ENCODE assay signal across 8 cellular contexts in the genomic region with DNA sequence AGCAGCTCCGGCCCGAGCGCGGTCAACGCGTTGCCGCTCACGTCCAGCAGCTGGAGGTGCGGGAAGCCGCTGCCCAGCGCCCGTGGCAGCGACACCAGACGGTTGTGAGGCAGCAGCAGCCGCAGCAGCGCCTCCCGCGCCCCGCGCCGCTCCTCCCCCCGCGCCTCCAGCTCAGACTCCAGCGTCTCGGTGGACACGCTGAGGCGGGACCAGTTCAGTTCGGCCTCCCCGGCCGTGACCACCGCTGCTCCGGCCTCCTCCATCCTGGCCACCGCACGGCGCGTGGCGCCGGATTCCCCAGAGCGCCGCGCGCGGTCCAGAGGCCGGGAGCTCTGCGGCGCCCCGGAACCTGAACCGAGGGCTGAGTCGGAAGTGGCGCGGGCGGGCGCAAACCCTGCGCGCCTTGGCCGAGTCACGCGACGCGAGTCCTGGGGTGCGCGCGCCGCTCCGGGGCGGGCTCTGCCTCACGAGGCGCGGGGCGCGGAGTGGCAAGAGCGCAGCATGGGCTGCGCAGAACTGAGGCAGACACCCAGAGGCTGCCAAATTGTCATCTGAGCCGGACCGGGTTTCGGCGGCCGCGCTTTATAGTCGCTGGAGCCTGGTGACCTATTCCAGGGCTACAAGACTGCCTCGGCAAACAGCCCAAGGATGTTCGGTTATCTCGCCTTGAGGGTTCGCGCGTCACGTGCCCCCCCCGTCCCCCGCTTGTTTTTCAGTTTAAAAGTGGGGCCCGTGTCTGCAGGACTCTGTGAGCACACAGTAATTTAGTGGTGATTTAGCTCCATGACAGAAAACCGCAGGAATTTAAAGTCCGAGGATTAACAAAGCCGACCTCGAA. TPM values are rescaled to one million over a fixed set of nuclear protein-coding genes. Genes with fewer than 3 reads are reported as not detected.
DNase-seq lines count a peak whose midpoint lies in the region; ATAC-seq and TF ChIP-seq lines count a peak whose summit lies in the region.

A gene (minus strand): TSS at position 374 of the 838 bp plus-strand sequence. CDS start 111 bp downstream, at position 263.

- POLR2A ChIA-PET in CD8-positive, alpha-beta T cell (lab: Charles Lee) = interaction anchor here (0.7 to 3.2 kb wide), 11 partner anchors 8 to 1055 kb away, joined by 3 to 29 read pairs (median 5); a partner anchor contains a TSS

- H3K4me3 Mint-ChIP-seq in CD8-positive, alpha-beta T cell = peak within 1 kb of the TSS; percentile 89

- 1% methylated on average over 13 to 29 of the region's 94 CpGs for WGBS in lower leg skin, 2 donors

- TF ChIP-seq CTCF in CD8-positive, alpha-beta T cell (IDR thresholded peaks at IDR 0.05) = peak; percentile 35
- peak in 51 of 56 donors; percentile 4 to 70 (median 46) for TF ChIP-seq CTCF in dorsolateral prefrontal cortex (IDR thresholded peaks at IDR 0.05 in 54 of 56, conservative IDR thresholded peaks at IDR 0.05 in 2 of 56; ENCODE audit: low read depth in 1 of 56, partially characterized antibody in 56 of 56)
- TF ChIP-seq CTCF in lower leg skin (IDR thresholded peaks at IDR 0.05) = no peak

- no peaks in the 10 kb centered on the region for H3K36me3 ChIP-seq in CD8-positive, alpha-beta T cell (ENCODE audit: insufficient read depth, low read length)

- H3K27ac Mint-ChIP-seq in CD8-positive, alpha-beta T cell = peak within 1 kb of the TSS; percentile 94

- H3K27me3 Mint-ChIP-seq in CD8-positive, alpha-beta T cell (ENCODE audit: low read depth) = peaks cover 6% of the 10 kb centered on the region

- intact Hi-C loops in CD8-positive, alpha-beta T cell (cut with DNase I, micrococcal nuclease) = loop anchor here (1.0 to 10.0 kb wide), 17 partner anchors 68 to 1486 kb away; a partner anchor contains a TSS
- intact Hi-C loops in dorsolateral prefrontal cortex (cut with DNase I) (loop anchor here (2.0 to 10.0 kb wide), 5 partner anchors 68 to 254 kb away; a partner anchor contains a TSS), lower leg skin (cut with DNase I; ENCODE audit: low total_unique reads) (no loop called here)

- H3K9me3 ChIP-seq in CD8-positive, alpha-beta T cell (ENCODE audit: low read length) = no peaks in the 10 kb centered on the region

- peaks cover 28% of the 10 kb centered on the region for H3K36me3 Mint-ChIP-seq in CD8-positive, alpha-beta T cell

- TF ChIP-seq POLR2A in lower leg skin (IDR thresholded peaks at IDR 0.05) = no peak

- no peaks in the 10 kb centered on the region for H3K9me3 Mint-ChIP-seq in CD8-positive, alpha-beta T cell

- ATAC-seq in CD8-positive, alpha-beta T cell = peak; percentile 90
- ATAC-seq in GM19452 (IDR thresholded peaks at IDR 0.05; ENCODE audit: unreplicated experiment) (peak; percentile 89), HG03575 (IDR thresholded peaks at IDR 0.05; ENCODE audit: extremely low read depth, insufficient number of reproducible peaks, low FRiP score, unreplicated experiment) (peak; percentile 36)

- H3K4me1 ChIP-seq in CD8-positive, alpha-beta T cell (ENCODE audit: insufficient read depth, low read length) = peaks cover 44% of the 10 kb centered on the region

- no peaks in the 10 kb centered on the region for H3K27me3 ChIP-seq in CD8-positive, alpha-beta T cell (ENCODE audit: insufficient read depth, low read length)
- H3K27me3 ChIP-seq in dorsolateral prefrontal cortex = no peaks in the 10 kb centered on the region

- H3K4me3 ChIP-seq in CD8-positive, alpha-beta T cell (ENCODE audit: low read depth, low read length) = peak within 1 kb of the TSS; percentile 71
- H3K4me3 ChIP-seq in dorsolateral prefrontal cortex = peak within 1 kb of the TSS; percentile 64 to 99 (median 90)
- peak within 1 kb of the TSS; percentile 87 for H3K4me3 ChIP-seq in lower leg skin (ENCODE audit: low read depth, poor library complexity, severe bottlenecking)

- DNase-seq in CD8-positive, alpha-beta T cell = peak; percentile 77 to 93 (median 88)
- peak; percentile 79 for DNase-seq in NCI-H774 (lab: John Stamatoyannopoulos, UW)
- DNase-seq in activated CD4-positive, alpha-beta T cell treated with anti-CD3 and anti-CD28 coated beads, Interleukin-2, amount 50 U/mL, for 48 hours = peak; percentile 85 to 87
- DNase-seq in dorsolateral prefrontal cortex = peak; percentile 71 to 89 (median 82)
- peak; percentile 84 to 97 for DNase-seq in lower leg skin (ENCODE audit: low spot score in 2 of 2)
- DNase-seq in stimulated activated CD4-positive, alpha-beta T cell treated with anti-CD3 and anti-CD28 coated beads, Interleukin-4, amount 100 ng/mL, for 48 hours (ENCODE audit: low read depth in 2 of 2) = peak; percentile 78 to 86

- peak within 1 kb of the TSS; percentile 71 for H3K27ac ChIP-seq in CD8-positive, alpha-beta T cell (ENCODE audit: low read depth, low read length)
- H3K27ac ChIP-seq in dorsolateral prefrontal cortex = peak within 1 kb of the TSS; percentile 65 to 99 (median 96)

- CTCF ChIA-PET in CD8-positive, alpha-beta T cell (lab: Charles Lee) = interaction anchor here (0.9 to 2.1 kb wide), 7 partner anchors 14 to 457 kb away, joined by 3 to 7 read pairs (median 4); no protein-coding TSS in a partner anchor

- peaks cover 46% of the 10 kb centered on the region for H3K4me1 Mint-ChIP-seq in CD8-positive, alpha-beta T cell (ENCODE audit: low read depth)

RNA-seq across cellular contexts. Expression of the gene that starts here (rescaled TPM):
- total RNA-seq in CD8-positive, alpha-beta T cell = 10 to 100 TPM; 16.1 to 17.0 TPM
- total RNA-seq in dorsolateral prefrontal cortex = 10 to 100 TPM; 15.6 to 29.6 (median 20.9) TPM
- 10 to 100 TPM; 29.3 to 33.0 (median 31.3) TPM for total RNA-seq in lower leg skin

Comparison
In these comparisons a context has a peak if more than half of its experiments do, and no peak if none do; other contexts are left out.
1. Peak in every context shown above with its lines: DNase-seq, ATAC-seq, H3K4me3 ChIP-seq and H3K27ac ChIP-seq.
2. ATAC-seq: peak in every context shown above with its lines; median percentile 90 in CD8-positive, alpha-beta T cell; 89 in GM19452; 36 in HG03575.
3. CTCF ChIP-seq: peak in CD8-positive, alpha-beta T cell (single experiment) and dorsolateral prefrontal cortex (51 of 56); none in lower leg skin (0 of 3).